Comparison of ENCODE assay signal across 8 cellular contexts in the genomic region with DNA sequence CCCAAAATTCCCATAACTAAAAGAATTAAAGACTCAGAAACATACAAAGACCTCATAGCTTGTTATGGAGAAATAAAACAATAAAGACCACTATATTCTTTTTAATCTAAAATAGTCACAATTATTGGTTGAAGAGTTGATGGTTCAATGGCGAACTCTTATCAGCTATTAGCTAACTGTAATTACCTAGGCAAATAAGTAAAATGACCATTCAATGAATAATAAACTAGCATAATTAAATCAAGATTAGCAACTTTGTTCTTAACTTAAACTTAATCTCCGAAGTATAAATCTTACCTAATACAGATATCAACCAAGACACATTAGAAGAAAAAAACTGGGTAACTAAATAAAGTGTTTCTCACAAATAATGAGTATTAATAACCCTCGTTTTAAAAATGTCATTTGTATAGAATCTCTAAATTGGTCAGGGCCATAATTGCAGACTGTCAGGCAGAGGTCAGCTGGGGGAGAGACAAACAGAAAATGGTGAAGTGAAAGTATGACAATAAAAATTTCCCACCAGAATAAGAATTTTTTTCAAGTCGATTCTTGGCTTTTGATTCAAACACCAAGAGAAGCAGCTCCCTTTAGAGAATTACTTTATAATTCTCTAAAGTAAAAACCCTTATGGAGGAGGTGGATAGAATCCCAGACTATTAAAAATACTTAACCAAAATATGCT. TPM values are rescaled to one million over a fixed set of nuclear protein-coding genes. Genes with fewer than 3 reads are reported as not detected.
DNase-seq lines count a peak whose midpoint lies in the region; ATAC-seq and TF ChIP-seq lines count a peak whose summit lies in the region.

No MANE protein-coding gene starts in this region.

- dilution Hi-C loops in mammary epithelial cell (cut with HindIII; ENCODE audit: low sequenced_read_pairs), result no loop called here

- no peak overlapping the region for H2AFZ ChIP-seq in mammary epithelial cell (ENCODE audit: low read depth, low read length)

- H3K36me3 ChIP-seq in HUES6 (ENCODE audit: control insufficient read depth, insufficient read depth, low read length) (no peaks in the 10 kb centered on the region; the same call in 1 of the 2 replicates), mammary epithelial cell (ENCODE audit: insufficient read depth, low read length) (peaks cover 9% of the 10 kb centered on the region), mucosa of rectum (ENCODE audit: control insufficient read depth in 2 of 2, insufficient read depth in 2 of 2, low read length in 2 of 2) (peaks cover 0 to 3% of the 10 kb centered on the region in 2 donors)

- H3K9ac ChIP-seq in HUES6 (ENCODE audit: low read length) (no peak overlapping the region), mammary epithelial cell (ENCODE audit: insufficient read depth, low read length) (peak overlapping the region; percentile 96), mucosa of rectum (ENCODE audit: low read depth in 1 of 2, low read length in 2 of 2) (peak overlapping the region; percentile 89 to 99)

- H3K9me3 ChIP-seq in AG04450 (ENCODE audit: control insufficient read depth, insufficient read depth, low read length) (no peaks in the 10 kb centered on the region), HUES6 (ENCODE audit: control insufficient read depth, insufficient read depth, low read depth, low read length) (no peaks in the 10 kb centered on the region), mammary epithelial cell (replicated peaks; ENCODE audit: insufficient read depth, low read length) (peaks cover 2% of the 10 kb centered on the region), mucosa of rectum (ENCODE audit: control insufficient read depth in 2 of 2, low read length in 2 of 2) (no peaks in the 10 kb centered on the region)

- DNase-seq in AG04450 (ENCODE audit: low read depth, low spot score) (no peak), mammary epithelial cell (no peak), NCI-H2227 treated with DMSO at 0.1 percent for 48 hours (lab: John Stamatoyannopoulos, UW) (no peak)

- H3K4me1 ChIP-seq in HUES6 (ENCODE audit: control insufficient read depth, insufficient read depth, low read length) (peaks cover 8% of the 10 kb centered on the region), mammary epithelial cell (ENCODE audit: insufficient read depth, low read length) (peaks cover 9% of the 10 kb centered on the region), mucosa of rectum (ENCODE audit: control insufficient read depth in 2 of 2, insufficient read depth in 2 of 2, low read length in 2 of 2) (peaks cover 0 to 5% of the 10 kb centered on the region in 2 donors)

- in situ Hi-C loops in mammary epithelial cell (cut with MboI; ENCODE audit: low sequenced_read_pairs in 2 of 2), result loop anchor here in 1 of 2 donors (5.0 kb wide), 1 partner anchor 40 kb away; no protein-coding TSS in a partner anchor

- peak overlapping the region; percentile 90 for H3K4me2 ChIP-seq in mammary epithelial cell (ENCODE audit: insufficient read depth, low read depth, low read length)

- TF ChIP-seq CTCF in AG04450 (IDR thresholded peaks at IDR 0.05; ENCODE audit: low read depth, low read length), result no peak
- no peak for TF ChIP-seq CTCF in mammary epithelial cell (conservative IDR thresholded peaks at IDR 0.05 in 1 of 2, IDR thresholded peaks at IDR 0.05 in 1 of 2; ENCODE audit: extremely low read depth in 1 of 2, insufficient read depth in 1 of 2, low read depth in 1 of 2, low read length in 2 of 2)

- H3K79me2 ChIP-seq in mammary epithelial cell (ENCODE audit: insufficient read depth, low read length), result peaks cover 61% of the 10 kb centered on the region

- peak overlapping the region; percentile 75 for H3K4me3 ChIP-seq in AG04450 (ENCODE audit: low read depth, low read length)
- H3K4me3 ChIP-seq in HUES6 (ENCODE audit: low read depth, low read length), result peak overlapping the region; percentile 71
- H3K4me3 ChIP-seq in mammary epithelial cell (replicated peaks in 1 of 3; ENCODE audit: insufficient read depth in 1 of 3, low read depth in 2 of 3, low read length in 3 of 3), result peak overlapping the region; percentile 65 to 94 (median 92)
- peak overlapping the region; percentile 85 to 99 for H3K4me3 ChIP-seq in mucosa of rectum (ENCODE audit: low read length in 2 of 2)

- 35% methylated on average over 4 of the region's 4 CpGs for whole genome bisulfite sequencing in mammary epithelial cell (ENCODE audit: low coverage, missing lambda C conversion rate)

- no TSS peak for BruUV-seq in mammary epithelial cell (replicated peaks; lab: Mats Ljungman, UMichigan)

- no peak overlapping the region for H3K27ac ChIP-seq in AG04450 (ENCODE audit: low read depth, low read length)
- no peak overlapping the region for H3K27ac ChIP-seq in HUES6 (ENCODE audit: low read depth, low read length)
- H3K27ac ChIP-seq in mammary epithelial cell (ENCODE audit: insufficient read depth, low read depth, low read length), result peak overlapping the region; percentile 91
- H3K27ac ChIP-seq in mucosa of rectum (ENCODE audit: low read depth in 2 of 2, low read length in 2 of 2), result peak overlapping the region; percentile 91 to 92

- POLR2A ChIA-PET in AG04450 (lab: Yijun Ruan, JAX), result interaction anchor here (0.8 to 0.9 kb wide), 2 partner anchors 40 to 45 kb away, joined by 3 to 4 read pairs; no protein-coding TSS in a partner anchor

- no peaks in the 10 kb centered on the region for H3K27me3 ChIP-seq in AG04450 (ENCODE audit: control insufficient read depth, insufficient read depth, low read length)
- peaks cover 16% of the 10 kb centered on the region for H3K27me3 ChIP-seq in HUES6 (ENCODE audit: control insufficient read depth, insufficient read depth, low read length)
- H3K27me3 ChIP-seq in mammary epithelial cell (ENCODE audit: insufficient read depth, low read length), result no peaks in the 10 kb centered on the region
- H3K27me3 ChIP-seq in mucosa of rectum (ENCODE audit: control insufficient read depth in 2 of 2, insufficient read depth in 2 of 2, low read length in 2 of 2), result no peaks in the 10 kb centered on the region

- intact Hi-C loops in mammary epithelial cell (cut with micrococcal nuclease), result loop anchor here (2.0 kb wide), 1 partner anchor 22 kb away; no protein-coding TSS in a partner anchor

- H4K20me1 ChIP-seq in mammary epithelial cell (ENCODE audit: insufficient read depth, low read length), result no peaks in the 10 kb centered on the region

- CTCF ChIA-PET in AG04450 (lab: Charles Lee), result interaction anchor here (1.6 to 3.7 kb wide), 5 partner anchors 49 to 164 kb away, joined by 4 to 36 read pairs (median 15); a partner anchor contains a TSS
- CTCF ChIA-PET in mammary epithelial cell (lab: Charles Lee; ENCODE audit: low non-redundant PET), result interaction anchor here (0.7 to 0.8 kb wide), 2 partner anchors 49 to 96 kb away, joined by 3 to 6 read pairs; no protein-coding TSS in a partner anchor

- ATAC-seq in GM21576 (IDR thresholded peaks at IDR 0.05; ENCODE audit: unreplicated experiment), result no peak
- no peak for ATAC-seq in HG03175 (IDR thresholded peaks at IDR 0.05; ENCODE audit: unreplicated experiment)
- no peak for ATAC-seq in HG02571 (IDR thresholded peaks at IDR 0.05; ENCODE audit: unreplicated experiment)

RNA-seq across cellular contexts. Expression of a gene that starts 1.7 kb away (rescaled TPM):
- polyA plus RNA-seq in AG04450 (2011; rRNA removed) (6.9 and 7.6 TPM in 2 replicates), mammary epithelial cell (57.9 TPM)
- polyA minus RNA-seq in AG04450 (2011; rRNA and poly(A)+ RNA removed), result 3.3 and 4.0 TPM in 2 replicates
- 10 to 100 TPM; 60.7 to 97.9 TPM for total RNA-seq in mammary epithelial cell
- 96.0 TPM for polyA minus RNA-seq in mammary epithelial cell

RNA-seq across cellular contexts. Expression of a gene that starts 49.8 kb away (rescaled TPM):
- polyA plus RNA-seq in AG04450 (2011; rRNA removed) (0.53 and 0.58 TPM in 2 replicates), mammary epithelial cell (0.32 TPM)
- 0.83 and 1.00 TPM in 2 replicates for polyA minus RNA-seq in AG04450 (2011; rRNA and poly(A)+ RNA removed)
- total RNA-seq in mammary epithelial cell, result under 1 TPM in 1 of 2 donors, not detected in 1; 0.73 TPM
- polyA minus RNA-seq in mammary epithelial cell, result not detected

Comparison
In these comparisons a context has a peak if more than half of its experiments do, and no peak if none do; other contexts are left out.
1. H3K27ac ChIP-seq: peak in mammary epithelial cell (single experiment) and mucosa of rectum (2 of 2); none in AG04450 (single experiment) and HUES6 (single experiment).
2. Peak in every context shown above with its lines, with median percentiles within 50 percentile points of each other: H3K4me3 ChIP-seq.